8 cellular contexts compared by ENCODE assay signal in genomic region chr9:7799234-7799933, GRCh38. TPM values are rescaled to one million over a fixed set of nuclear protein-coding genes. Genes with fewer than 3 reads are reported as not detected.
A peak's percentile ranks its signal among the peaks of the same experiment; 100 is the strongest.
DNase-seq lines count a peak whose midpoint lies in the region; ATAC-seq and TF ChIP-seq lines count a peak whose summit lies in the region.

A gene with protein sequence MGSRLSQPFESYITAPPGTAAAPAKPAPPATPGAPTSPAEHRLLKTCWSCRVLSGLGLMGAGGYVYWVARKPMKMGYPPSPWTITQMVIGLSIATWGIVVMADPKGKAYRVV (minus strand): TSS chr9:7799778. CDS start chr9:7799734, 44 bp downstream.

- H3K4me3 ChIP-seq in GM08714 (ENCODE audit: low read length) (peak within 1 kb of the TSS; percentile 66), NB4 (ENCODE audit: low read depth, low read length) (peak within 1 kb of the TSS; percentile 75), adipocyte (ENCODE audit: low read length) (peak within 1 kb of the TSS; percentile 92), heart right ventricle (peak within 1 kb of the TSS; percentile 69 to 90 (median 84)), upper lobe of left lung (peak within 1 kb of the TSS; percentile 51 to 89 (median 73))

- peak within 1 kb of the TSS; percentile 92 for H3K9ac ChIP-seq in adipocyte (ENCODE audit: low read length)

- peak within 1 kb of the TSS; percentile 92 for H3K4me3 Mint-ChIP-seq in HFFc6

- DNase-seq in HFFc6 (peak; percentile 70), NB4 (ENCODE audit: low read depth) (peak; percentile 96), T follicular helper cell (ENCODE audit: low read depth) (peak; percentile 53), adipocyte (ENCODE audit: low read depth) (peak; percentile 84), heart right ventricle (peak; percentile 76 to 84), posterior cingulate gyrus (peak; percentile 69 to 97 (median 82)), upper lobe of left lung (peak; percentile 78 to 90)

- no peaks in the 10 kb centered on the region for H3K27me3 Mint-ChIP-seq in HFFc6 (ENCODE audit: insufficient read depth)

- peak; percentile 95 for TF ChIP-seq POLR2A in NB4 (IDR thresholded peaks at IDR 0.05; ENCODE audit: extremely low read depth, insufficient read length)
- peak in 1 of 4 donors; percentile 60 for TF ChIP-seq POLR2A in upper lobe of left lung (IDR thresholded peaks at IDR 0.05)

- TF ChIP-seq CTCF in HFFc6 (IDR thresholded peaks at IDR 0.05) (no peak), NB4 (IDR thresholded peaks at IDR 0.05; ENCODE audit: low read depth, low read length) (no peak), heart right ventricle (IDR thresholded peaks at IDR 0.05) (no peak), upper lobe of left lung (IDR thresholded peaks at IDR 0.05) (no peak)

- H3K27me3 ChIP-seq in adipocyte (replicated peaks; ENCODE audit: control insufficient read depth, insufficient read depth, low read length), result no peaks in the 10 kb centered on the region
- H3K27me3 ChIP-seq in heart right ventricle, result no peaks in the 10 kb centered on the region
- no peaks in the 10 kb centered on the region for H3K27me3 ChIP-seq in upper lobe of left lung

- ATAC-seq in heart right ventricle, result peak; percentile 96 to 99 (median 99)
- ATAC-seq in upper lobe of left lung (ENCODE audit: low FRiP score in 2 of 2), result peak; percentile 97 to 99

- H3K27ac ChIP-seq in heart right ventricle (peak within 1 kb of the TSS; percentile 73 to 97 (median 94)), upper lobe of left lung (peak within 1 kb of the TSS; percentile 83 to 91 (median 86))

- H3K9me3 ChIP-seq in adipocyte (ENCODE audit: control insufficient read depth, low read length) (no peaks in the 10 kb centered on the region), heart right ventricle (no peaks in the 10 kb centered on the region), upper lobe of left lung (no peaks in the 10 kb centered on the region)

- intact Hi-C loops in heart right ventricle (cut with DNase I), result no loop called here
- intact Hi-C loops in posterior cingulate gyrus (cut with DNase I), result loop anchor here (10.0 kb wide), 1 partner anchor 225 kb away; no protein-coding TSS in a partner anchor

- peaks cover 8% of the 10 kb centered on the region for H3K4me1 Mint-ChIP-seq in HFFc6 (ENCODE audit: low read depth)

- H3K36me3 ChIP-seq in adipocyte (ENCODE audit: control insufficient read depth, insufficient read depth, low read length, severe bottlenecking) (peaks cover 25% of the 10 kb centered on the region), heart right ventricle (peaks cover 0 to 38% (median 13%) of the 10 kb centered on the region in 9 donors), upper lobe of left lung (peaks cover 0 to 24% (median 9%) of the 10 kb centered on the region in 4 donors)

- peaks cover 8% of the 10 kb centered on the region for H3K4me1 ChIP-seq in adipocyte (ENCODE audit: control insufficient read depth, insufficient read depth, low read length)
- peaks cover 0 to 20% (median 13%) of the 10 kb centered on the region in 9 donors for H3K4me1 ChIP-seq in heart right ventricle
- peaks cover 8 to 14% (median 11%) of the 10 kb centered on the region in 4 donors for H3K4me1 ChIP-seq in upper lobe of left lung

- H3K9me3 Mint-ChIP-seq in HFFc6, result no peaks in the 10 kb centered on the region

- TF ChIP-seq EP300 in upper lobe of left lung (IDR thresholded peaks at IDR 0.05), result no peak

- H3K36me3 Mint-ChIP-seq in HFFc6 (ENCODE audit: low read depth), result peaks cover 13% of the 10 kb centered on the region; the same call in 1 of the 2 replicates

- H3K27ac Mint-ChIP-seq in HFFc6, result peak within 1 kb of the TSS; percentile 81

- 0 to 1% methylated on average over 46 of the region's 46 CpGs for WGBS in heart right ventricle, 2 donors
- 1% methylated on average over 40 to 42 of the region's 46 CpGs for WGBS in upper lobe of left lung, 2 donors

RNA-seq across cellular contexts. Expression of the gene that starts here (rescaled TPM):
- total RNA-seq in HFFc6 (2021; fragmentation: NEBNext Ultra II Directional; extraction: Animal tissue kit (Norgen Biotek cat#: 25700)), result 10 to 100 TPM; 43.2 to 55.2 (median 48.2) TPM
- total RNA-seq in heart right ventricle, result 100 to 1,000 TPM; 121 to 172 (median 150) TPM
- 10 to 100 TPM; 22.1 to 32.8 TPM for polyA plus RNA-seq in heart right ventricle
- total RNA-seq in upper lobe of left lung, result 10 to 100 TPM in 3 of 6 donors, 1 to 10 TPM in 3; 5.9 to 37.4 (median 10.9) TPM

Comparison
In these comparisons a context has a peak if more than half of its experiments do, and no peak if none do; other contexts are left out.
1. Peak in every context shown above with its lines: DNase-seq, ATAC-seq, H3K4me3 ChIP-seq and H3K27ac ChIP-seq.